8 cellular contexts compared by ENCODE assay signal in genomic region chr12:51591020-51591901, GRCh38. TPM values are rescaled to one million over a fixed set of nuclear protein-coding genes. Genes with fewer than 3 reads are reported as not detected.
DNase-seq lines count a peak whose midpoint lies in the region; ATAC-seq and TF ChIP-seq lines count a peak whose summit lies in the region.

Gene SCN8A, plus strand, starts transcription at chr12:51591233. Its CDS starts 71,585 bp downstream, at chr12:51662818.

- TF ChIP-seq EP300 in tibial nerve (IDR thresholded peaks at IDR 0.05): no peak

- ATAC-seq in GM21367 (IDR thresholded peaks at IDR 0.05; ENCODE audit: unreplicated experiment): no peak

- no peak for TF ChIP-seq POLR2A in tibial nerve (IDR thresholded peaks at IDR 0.05)

- H3K27ac ChIP-seq in tibial nerve: no peak within 1 kb of the TSS

- no peak within 1 kb of the TSS for H3K27ac Mint-ChIP-seq in nephron progenitor cell

- no peaks in the 10 kb centered on the region for H3K36me3 ChIP-seq in tibial nerve

- no peaks in the 10 kb centered on the region for H3K9me3 Mint-ChIP-seq in nephron progenitor cell

- peaks cover 42% of the 10 kb centered on the region for H3K27me3 Mint-ChIP-seq in nephron progenitor cell (ENCODE audit: low read depth, poor library complexity)

- H3K27me3 ChIP-seq in tibial nerve: peaks cover 0 to 63% of the 10 kb centered on the region in 2 donors

- WGBS in tibial nerve, 2 donors: 1 to 2% methylated on average over 22 to 37 of the region's 90 CpGs

- CTCF ChIA-PET in HEK293T (lab: Yijun Ruan, JAX): interaction anchor here (0.6 to 1.5 kb wide), 3 partner anchors 11 to 233 kb away, joined by 3 to 6 read pairs (median 4); no protein-coding TSS in a partner anchor

- POLR2A ChIA-PET in HEK293T (lab: Yijun Ruan, JAX): interaction anchor here (1.0 to 1.3 kb wide), 2 partner anchors 49 to 233 kb away, joined by 3 read pairs; no protein-coding TSS in a partner anchor

- no peaks in the 10 kb centered on the region for H3K36me3 Mint-ChIP-seq in nephron progenitor cell (ENCODE audit: low read depth)

- H3K4me1 ChIP-seq in tibial nerve: peaks cover 0 to 18% (median 7%) of the 10 kb centered on the region in 4 donors

- H3K4me3 ChIP-seq in fibroblast of mammary gland (ENCODE audit: control insufficient read depth, low read depth, low read length): peak within 1 kb of the TSS; percentile 68
- peak within 1 kb of the TSS; percentile 33 to 71 (median 43) for H3K4me3 ChIP-seq in tibial nerve

- DNase-seq in CMK (ENCODE audit: low read depth): peak; percentile 8
- DNase-seq in HEK293T (ENCODE audit: extremely low spot score): peak; percentile 73
- DNase-seq in NCI-H748 (lab: John Stamatoyannopoulos, UW; ENCODE audit: unreplicated experiment): peak; percentile 92
- DNase-seq in activated T-helper 1 cell treated with anti-CD3 and anti-CD28 coated beads, Interleukin-2, amount 50 U/mL, for 16 hours (ENCODE audit: low read depth in 1 of 2, low spot score in 1 of 2): peak; percentile 5 to 28
- peak; percentile 29 for DNase-seq in fibroblast of mammary gland (ENCODE audit: low read depth)
- peak; percentile 90 for DNase-seq in nephron progenitor cell
- DNase-seq in tibial nerve (ENCODE audit: low spot score in 2 of 2): no peak

- H3K4me3 Mint-ChIP-seq in nephron progenitor cell: peak within 1 kb of the TSS; percentile 91

- no peak for TF ChIP-seq CTCF in fibroblast of mammary gland (conservative IDR thresholded peaks at IDR 0.05; ENCODE audit: control insufficient read depth, insufficient read depth, low read depth, low read length)
- TF ChIP-seq CTCF in nephron progenitor cell (IDR thresholded peaks at IDR 0.05): no peak
- no peak for TF ChIP-seq CTCF in tibial nerve (IDR thresholded peaks at IDR 0.05)

- H3K9me3 ChIP-seq in tibial nerve: no peaks in the 10 kb centered on the region

- H3K4me1 Mint-ChIP-seq in nephron progenitor cell: peaks cover 15% of the 10 kb centered on the region

TF ChIP-seq in HEK293T, 16 proteins besides CTCF, POLR2A, EP300 and RAD21:
- TF ChIP-seq NFRKB (IDR thresholded peaks at IDR 0.05) (no peak), BHLHE40 (IDR thresholded peaks at IDR 0.05; ENCODE audit: borderline replicate concordance) (no peak)

RNA-seq across cellular contexts. Expression of gene SCN8A, which starts in this region (rescaled TPM):
- 1 to 10 TPM in 1 of 4 donors, under 1 TPM in 3; 0.21 to 3.3 (median 0.50) TPM for total RNA-seq in tibial nerve

Comparison
In these comparisons a context has a peak if more than half of its experiments do, and no peak if none do; other contexts are left out.
1. DNase-seq: peak in CMK (single experiment), HEK293T (single experiment), NCI-H748 (single experiment), activated T-helper 1 cell treated with anti-CD3 and anti-CD28 coated beads, Interleukin-2, amount 50 U/mL, for 16 hours (2 of 2), fibroblast of mammary gland (single experiment) and nephron progenitor cell (single experiment); none in tibial nerve (0 of 2).